In the genomic region with DNA sequence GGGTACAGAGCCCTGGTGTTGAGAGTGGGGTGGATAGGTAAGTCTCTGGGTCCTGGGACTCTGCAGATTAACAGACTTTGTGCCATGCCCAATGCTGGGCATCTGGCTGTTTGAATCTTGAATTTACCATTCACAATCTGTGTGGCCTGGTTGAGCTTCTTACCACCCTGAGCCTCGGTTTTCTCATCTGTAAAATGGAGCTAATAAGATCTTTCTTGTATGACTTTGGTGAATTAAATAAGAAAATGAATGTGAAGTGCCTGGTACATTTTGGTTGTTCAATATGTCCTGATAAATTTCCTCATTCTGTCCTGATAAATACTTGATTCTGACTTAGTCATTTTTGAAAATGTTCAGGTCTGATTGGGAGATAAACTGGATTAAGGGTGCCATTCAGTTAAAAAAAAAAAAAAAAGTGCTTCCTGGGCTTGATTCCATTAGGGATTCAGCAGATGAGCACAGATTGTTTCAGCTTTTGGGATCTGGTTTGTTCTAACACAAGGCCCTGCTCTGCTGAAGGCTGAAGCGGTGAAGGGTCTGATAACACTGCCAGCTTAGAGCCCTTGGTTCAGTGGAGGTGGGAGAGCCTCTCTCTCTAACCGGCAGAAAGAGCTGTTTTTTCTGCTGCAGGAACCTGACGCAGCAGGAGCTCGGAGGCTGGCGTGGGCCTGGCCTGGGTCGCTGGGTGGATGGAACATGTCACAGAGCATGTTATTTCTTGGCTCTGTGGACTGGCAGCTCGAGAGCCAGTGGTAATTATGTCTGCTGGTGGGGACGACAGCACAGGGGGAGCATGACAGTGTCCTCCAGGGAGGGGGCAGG, we compare ENCODE assay signal across 18 cellular contexts. TPM values are rescaled to one million over a fixed set of nuclear protein-coding genes. Genes with fewer than 3 reads are reported as not detected.
A peak's percentile ranks its signal among the peaks of the same experiment; 100 is the strongest.
DNase-seq lines count a peak whose midpoint lies in the region; ATAC-seq and TF ChIP-seq lines count a peak whose summit lies in the region.
"Had no signal": no experiment of that assay in that cellular context is flagged by ENCODE, and none has a peak within 500 bp of the region (broad histone marks: within the 10 kb centered on the region; RNA-seq: fewer than 3 reads in every experiment).

No MANE protein-coding gene starts in this region.

- no peak for ATAC-seq in stimulated activated effector memory CD8-positive, alpha-beta T cell treated with anti-CD3 and anti-CD28 coated beads, Interleukin-12 subunit alpha, Interleukin-12 subunit beta, amount 100 ng/mL, for 72 hours
- no peak for ATAC-seq in HG02885 (IDR thresholded peaks at IDR 0.05; ENCODE audit: poor library complexity, unreplicated experiment)
- ATAC-seq: activated T-cell treated with anti-CD3 and anti-CD28 coated beads, Interleukin-2, amount 50 U/mL, for 4 hours had no signal

- H3K27me3 ChIP-seq in ascending aorta: no peaks in the 10 kb centered on the region
- H3K27me3 ChIP-seq in left ventricle myocardium inferior (ENCODE audit: low read depth): no peaks in the 10 kb centered on the region
- no peaks in the 10 kb centered on the region for H3K27me3 ChIP-seq in tibial nerve
- H3K27me3 ChIP-seq: vagina had no signal

- TF ChIP-seq POLR2A in tibial nerve (IDR thresholded peaks at IDR 0.05): no peak

- H3K27ac ChIP-seq in ascending aorta: peak overlapping the region; percentile 0 to 29
- peak overlapping the region; percentile 68 for H3K27ac ChIP-seq in left ventricle myocardium inferior (replicated peaks)
- H3K27ac ChIP-seq in tibial nerve: no peak overlapping the region
- H3K27ac ChIP-seq: epithelial cell of prostate, vagina had no signal

- peak overlapping the region; percentile 88 for H3K27ac Mint-ChIP-seq in stimulated activated effector memory CD8-positive, alpha-beta T cell treated with anti-CD3 and anti-CD28 coated beads, Interleukin-12 subunit alpha, Interleukin-12 subunit beta, amount 100 ng/mL, for 72 hours

- WGBS in tibial nerve, 2 donors: 74 to 83% methylated on average over 9 of the region's 9 CpGs

- peaks cover 43 to 45% of the 10 kb centered on the region in 2 donors for H3K36me3 ChIP-seq in ascending aorta
- peaks cover 28% of the 10 kb centered on the region for H3K36me3 ChIP-seq in left ventricle myocardium inferior
- H3K36me3 ChIP-seq in tibial nerve: peaks cover 0 to 43% (median 2%) of the 10 kb centered on the region in 3 donors

- TF ChIP-seq CTCF in ascending aorta (IDR thresholded peaks at IDR 0.05) (no peak), left ventricle myocardium inferior (IDR thresholded peaks at IDR 0.05; ENCODE audit: borderline replicate concordance) (no peak), tibial nerve (IDR thresholded peaks at IDR 0.05) (no peak)

- H3K4me1 Mint-ChIP-seq in stimulated activated effector memory CD8-positive, alpha-beta T cell treated with anti-CD3 and anti-CD28 coated beads, Interleukin-12 subunit alpha, Interleukin-12 subunit beta, amount 100 ng/mL, for 72 hours: peaks cover 6% of the 10 kb centered on the region

- H3K4me3 ChIP-seq in ascending aorta (no peak overlapping the region), left ventricle myocardium inferior (no peak overlapping the region), tibial nerve (no peak overlapping the region)
- H3K4me3 ChIP-seq: vagina had no signal

- intact Hi-C loops in ascending aorta (cut with DNase I): no loop called here
- intact Hi-C loops in left ventricle myocardium inferior (cut with micrococcal nuclease): no loop called here

- no peak overlapping the region for H3K4me3 Mint-ChIP-seq in stimulated activated effector memory CD8-positive, alpha-beta T cell treated with anti-CD3 and anti-CD28 coated beads, Interleukin-12 subunit alpha, Interleukin-12 subunit beta, amount 100 ng/mL, for 72 hours
- H3K4me3 Mint-ChIP-seq: activated T-cell treated with anti-CD3 and anti-CD28 coated beads, Interleukin-2, amount 50 U/mL, for 4 hours; immature natural killer cell had no signal

- H3K9me3 ChIP-seq in ascending aorta (no peaks in the 10 kb centered on the region), left ventricle myocardium inferior (replicated peaks) (no peaks in the 10 kb centered on the region), tibial nerve (no peaks in the 10 kb centered on the region)
- H3K9me3 ChIP-seq: vagina had no signal

- H3K36me3 Mint-ChIP-seq in stimulated activated effector memory CD8-positive, alpha-beta T cell treated with anti-CD3 and anti-CD28 coated beads, Interleukin-12 subunit alpha, Interleukin-12 subunit beta, amount 100 ng/mL, for 72 hours: peaks cover 76% of the 10 kb centered on the region

- H3K4me1 ChIP-seq in ascending aorta: peaks cover 4 to 21% of the 10 kb centered on the region in 2 donors
- peaks cover 44% of the 10 kb centered on the region for H3K4me1 ChIP-seq in left ventricle myocardium inferior
- peaks cover 0 to 54% (median 15%) of the 10 kb centered on the region in 4 donors for H3K4me1 ChIP-seq in tibial nerve
- H3K4me1 ChIP-seq: vagina had no signal

- DNase-seq in NCI-H2227 treated with DMSO at 0.1 percent for 48 hours (lab: John Stamatoyannopoulos, UW) (peak; percentile 24), ascending aorta (ENCODE audit: low spot score in 2 of 2) (no peak), left ventricle myocardium inferior (no peak), ACHN (no peak), tibial nerve (ENCODE audit: low spot score in 2 of 2) (no peak), OCI-M1 (lab: John Stamatoyannopoulos, UW) (no peak)
- DNase-seq in stimulated activated effector memory CD8-positive, alpha-beta T cell treated with anti-CD3 and anti-CD28 coated beads, Interleukin-12 subunit alpha, Interleukin-12 subunit beta, amount 100 ng/mL, for 72 hours (ENCODE audit: low spot score in 2 of 2): no peak
- DNase-seq: activated CD4-positive, alpha-beta T cell treated with anti-CD3 and anti-CD28 coated beads, Interleukin-2, amount 50 U/mL, for 1 hour; activated T-cell treated with anti-CD3 and anti-CD28 coated beads, Interleukin-2, amount 50 U/mL, for 4 hours; GDM1; immature natural killer cell; Karpas-422; mesendoderm; NCI-H1105 treated with DMSO at 0.1 percent for 48 hours; stimulated activated CD4-positive, alpha-beta T cell treated with anti-CD3 and anti-CD28 coated beads, Interleukin-4, amount 100 ng/mL, for 4 hours had no signal

- H3K9me3 Mint-ChIP-seq in stimulated activated effector memory CD8-positive, alpha-beta T cell treated with anti-CD3 and anti-CD28 coated beads, Interleukin-12 subunit alpha, Interleukin-12 subunit beta, amount 100 ng/mL, for 72 hours: no peaks in the 10 kb centered on the region
- H3K9me3 Mint-ChIP-seq: activated T-cell treated with anti-CD3 and anti-CD28 coated beads, Interleukin-2, amount 50 U/mL, for 4 hours; immature natural killer cell had no signal

- no peak for TF ChIP-seq EP300 in tibial nerve (IDR thresholded peaks at IDR 0.05)

- in situ Hi-C loops in ACHN (cut with HindIII; ENCODE audit: low pct_ligation_motif_present, low pct_unique_long_range_greater_than_20kb, low sequenced_read_pairs): loop anchor here (25.0 kb wide), 2 partner anchors 162 to 312 kb away; a partner anchor contains a TSS

RNA-seq across cellular contexts. Expression of a gene that starts 59.0 kb away (rescaled TPM):
- total RNA-seq in ascending aorta: 181 TPM
- 8.2 TPM for total RNA-seq in left ventricle myocardium inferior
- 10 to 100 TPM; 37.4 to 59.8 (median 51.7) TPM for total RNA-seq in tibial nerve

Comparison
In these comparisons a context has a peak if more than half of its experiments do, and no peak if none do; other contexts are left out.
1. H3K27ac ChIP-seq: peak in ascending aorta (2 of 2) and left ventricle myocardium inferior (single experiment); none in tibial nerve (0 of 4).